8 cellular contexts compared by ENCODE assay signal in genomic region chr19:1567116-1567847, GRCh38. TPM values are rescaled to one million over a fixed set of nuclear protein-coding genes. Genes with fewer than 3 reads are reported as not detected.
A peak's percentile ranks its signal among the peaks of the same experiment; 100 is the strongest.
DNase-seq lines count a peak whose midpoint lies in the region; ATAC-seq and TF ChIP-seq lines count a peak whose summit lies in the region.

No MANE protein-coding gene starts in this region.

- peaks cover 2% of the 10 kb centered on the region for H3K4me1 ChIP-seq in mesendoderm (ENCODE audit: control insufficient read depth, low read depth, low read length)

- intact Hi-C loops in dendritic cell treated with granulocyte-macrophage colony-stimulating factor and Interleukin-4, amounts not matched to agents 40 ng/mL and 50 ng/mL, for 4 days (cut with micrococcal nuclease) = no loop called here

- H3K9me3 Mint-ChIP-seq in dendritic cell treated with granulocyte-macrophage colony-stimulating factor and Interleukin-4, amounts not matched to agents 40 ng/mL and 50 ng/mL, for 4 days = no peaks in the 10 kb centered on the region

- no peak overlapping the region for H2AK5ac ChIP-seq in mesendoderm (ENCODE audit: low read length)

- H3K27ac ChIP-seq in mesendoderm (ENCODE audit: low read depth, low read length) = peak overlapping the region; percentile 78

- peak overlapping the region; percentile 66 for H4K8ac ChIP-seq in mesendoderm (ENCODE audit: low read depth, low read length)

- no peaks in the 10 kb centered on the region for H3K27me3 ChIP-seq in mesendoderm (ENCODE audit: insufficient read depth, low read length, poor library complexity)

- H2BK120ac ChIP-seq in mesendoderm (ENCODE audit: low read depth, low read length) = peak overlapping the region; percentile 18

- TF ChIP-seq CTCF in AG10803 (conservative IDR thresholded peaks at IDR 0.05; ENCODE audit: low read length) = no peak

- peaks cover 15% of the 10 kb centered on the region for H3K79me1 ChIP-seq in mesendoderm (ENCODE audit: low read length)

- peaks cover 49% of the 10 kb centered on the region for H3K79me2 ChIP-seq in mesendoderm (ENCODE audit: control insufficient read depth, insufficient read depth, low read length)

- no peaks in the 10 kb centered on the region for H3K36me3 Mint-ChIP-seq in dendritic cell treated with granulocyte-macrophage colony-stimulating factor and Interleukin-4, amounts not matched to agents 40 ng/mL and 50 ng/mL, for 4 days (ENCODE audit: low read depth)

- peaks cover 15% of the 10 kb centered on the region for H3K4me1 Mint-ChIP-seq in dendritic cell treated with granulocyte-macrophage colony-stimulating factor and Interleukin-4, amounts not matched to agents 40 ng/mL and 50 ng/mL, for 4 days (ENCODE audit: low read depth)

- peak overlapping the region; percentile 98 for H3K18ac ChIP-seq in mesendoderm (ENCODE audit: low read length)

- no peak overlapping the region for H4K5ac ChIP-seq in mesendoderm (ENCODE audit: low read length)

- no peak overlapping the region for H2BK15ac ChIP-seq in mesendoderm (replicated peaks; ENCODE audit: low read depth)

- DNase-seq in AG10803 (ENCODE audit: low read depth) = no peak
- no peak for DNase-seq in Jurkat, Clone E6-1 (ENCODE audit: low read depth, low spot score)
- no peak for DNase-seq in mesendoderm
- DNase-seq in medulla oblongata (ENCODE audit: extremely low spot score) = no peak

- H3K27me3 Mint-ChIP-seq in dendritic cell treated with granulocyte-macrophage colony-stimulating factor and Interleukin-4, amounts not matched to agents 40 ng/mL and 50 ng/mL, for 4 days = peaks cover 53% of the 10 kb centered on the region

- no peak overlapping the region for H3K27ac Mint-ChIP-seq in dendritic cell treated with granulocyte-macrophage colony-stimulating factor and Interleukin-4, amounts not matched to agents 40 ng/mL and 50 ng/mL, for 4 days

- peak overlapping the region; percentile 97 for H3K4ac ChIP-seq in mesendoderm (ENCODE audit: low read depth, low read length)

- H3K4me2 ChIP-seq in mesendoderm (ENCODE audit: low read length) = no peak overlapping the region

- peak overlapping the region; percentile 99 for H3K9ac ChIP-seq in mesendoderm (ENCODE audit: low read length)

- no peak overlapping the region for H2BK5ac ChIP-seq in mesendoderm (ENCODE audit: low read length)

- ATAC-seq in HG02798 (IDR thresholded peaks at IDR 0.05; ENCODE audit: poor library complexity, unreplicated experiment) (no peak), HG02678 (IDR thresholded peaks at IDR 0.05; ENCODE audit: unreplicated experiment) (no peak), GM21737 (IDR thresholded peaks at IDR 0.05; ENCODE audit: unreplicated experiment) (no peak)

- H3K4me3 Mint-ChIP-seq in dendritic cell treated with granulocyte-macrophage colony-stimulating factor and Interleukin-4, amounts not matched to agents 40 ng/mL and 50 ng/mL, for 4 days = peak overlapping the region; percentile 61

- peak overlapping the region; percentile 76 for H3K4me3 ChIP-seq in AG10803 (ENCODE audit: low read length)
- peak overlapping the region; percentile 27 for H3K4me3 ChIP-seq in Jurkat, Clone E6-1 (ENCODE audit: low read length)
- H3K4me3 ChIP-seq in mesendoderm (ENCODE audit: low read length) = peak overlapping the region; percentile 95

- H3K56ac ChIP-seq in mesendoderm (ENCODE audit: low read length) = peak overlapping the region; percentile 98

- H3K23ac ChIP-seq in mesendoderm (ENCODE audit: low read length) = peak overlapping the region; percentile 97

- WGBS in mesendoderm (ENCODE audit: extremely low coverage, insufficient coverage, low lambda C conversion rate) = no CpG with 5 or more reads among the region's 108 CpGs

- no peaks in the 10 kb centered on the region for H3K36me3 ChIP-seq in mesendoderm (ENCODE audit: control insufficient read depth, insufficient read depth, low read length)

RNA-seq across cellular contexts. Expression of gene MEX3D, which starts 0.8 kb away (rescaled TPM):
- polyA plus RNA-seq in Jurkat, Clone E6-1 (2012; ENCODE audit: insufficient read depth, insufficient read length) = 9.0 TPM
- 42.3 TPM for polyA plus RNA-seq in mesendoderm (2013, experiment 1 of 2)
- polyA plus RNA-seq in mesendoderm (2013, experiment 2 of 2) = 50.4 TPM

RNA-seq across cellular contexts. Expression of gene MBD3, which starts 25.4 kb away (rescaled TPM):
- polyA plus RNA-seq in Jurkat, Clone E6-1 (2012; ENCODE audit: insufficient read depth, insufficient read length) = 53.6 TPM
- 64.6 TPM for polyA plus RNA-seq in mesendoderm (2013, experiment 1 of 2)
- polyA plus RNA-seq in mesendoderm (2013, experiment 2 of 2) = 63.6 TPM

RNA-seq across cellular contexts. Expression of gene UQCR11, which starts 38.0 kb away (rescaled TPM):
- polyA plus RNA-seq in Jurkat, Clone E6-1 (2012; ENCODE audit: insufficient read depth, insufficient read length) = 287 TPM
- 102 TPM for polyA plus RNA-seq in mesendoderm (2013, experiment 1 of 2)
- 103 TPM for polyA plus RNA-seq in mesendoderm (2013, experiment 2 of 2)

RNA-seq across cellular contexts. Expression of gene PLK5, which starts 43.4 kb away (rescaled TPM):
- polyA plus RNA-seq in Jurkat, Clone E6-1 (2012; ENCODE audit: insufficient read depth, insufficient read length) = not detected
- 0.15 TPM for polyA plus RNA-seq in mesendoderm (2013, experiment 1 of 2)
- 0.10 TPM for polyA plus RNA-seq in mesendoderm (2013, experiment 2 of 2)

RNA-seq across cellular contexts. Expression of gene ADAMTSL5, which starts 54.5 kb away (rescaled TPM):
- 11.0 TPM for polyA plus RNA-seq in Jurkat, Clone E6-1 (2012; ENCODE audit: insufficient read depth, insufficient read length)
- polyA plus RNA-seq in mesendoderm (2013, experiment 1 of 2) = 0.11 TPM
- polyA plus RNA-seq in mesendoderm (2013, experiment 2 of 2) = 0.11 TPM

Comparison
In these comparisons a context has a peak if more than half of its experiments do, and no peak if none do; other contexts are left out.
1. H3K4me3 ChIP-seq: peak in every context shown above with its lines; median percentile 95 in mesendoderm; 76 in AG10803; 27 in Jurkat, Clone E6-1.